27 cellular contexts compared by ENCODE assay signal in genomic region chr3:149490260-149490971, GRCh38. TPM values are rescaled to one million over a fixed set of nuclear protein-coding genes. Genes with fewer than 3 reads are reported as not detected.
"Had no signal": no experiment of that assay in that cellular context is flagged by ENCODE, and none has a peak within 500 bp of the region (broad histone marks: within the 10 kb centered on the region; RNA-seq: fewer than 3 reads in every experiment).

No MANE protein-coding gene starts in this region.

- ATAC-seq: activated naive CD4-positive, alpha-beta T cell treated with anti-CD3 and anti-CD28 coated beads, Interleukin-2, amount 50 U/mL, for 72 hours; activated naive CD8-positive, alpha-beta T cell treated with anti-CD3 and anti-CD28 coated beads, Interleukin-2, amount 50 U/mL, for 24 hours; activated T-cell treated with anti-CD3 and anti-CD28 coated beads, Interleukin-2, amount 50 U/mL, for 4 hours; T-helper 17 cell had no signal

- H3K27ac ChIP-seq: PC-9 had no signal

- H3K4me2 ChIP-seq: PC-9 had no signal

- H2AFZ ChIP-seq: PC-9 had no signal

- H3K4me3 ChIP-seq: PC-9 had no signal

- DNase-seq: activated B cell treated with CpG ODN at 0.5 μM for 24 hours; activated CD4-positive, alpha-beta memory T cell treated with anti-CD3 and anti-CD28 coated beads for 36 hours; activated CD4-positive, alpha-beta T cell treated with anti-CD3 and anti-CD28 coated beads for 1 hour; activated CD4-positive, alpha-beta T cell treated with anti-CD3 and anti-CD28 coated beads, Interleukin-2, amount 10 ng/mL, durations not matched to agents 7 days and 5 days; activated CD8-positive, alpha-beta memory T cell treated with anti-CD3 and anti-CD28 coated beads for 24 hours; activated effector memory CD4-positive, alpha-beta T cell treated with anti-CD3 and anti-CD28 coated beads, Interleukin-2, amount 50 U/mL, for 16 hours; activated naive CD4-positive, alpha-beta T cell treated with Interleukin-2 at 50 U/mL for 16 hours; activated naive CD8-positive, alpha-beta T cell treated with anti-CD3 and anti-CD28 coated beads, Interleukin-2, amount 50 U/mL, for 24 hours; activated T-cell treated with anti-CD3 and anti-CD28 coated beads, Interleukin-2, amount 50 U/mL, for 4 hours; amygdala; cerebellar nuclear complex; Kasumi-1; KBM-7; NCI-H1048; NCI-H1417; NCI-H2029 treated with DMSO at 0.1 percent for 48 hours; NCI-H345; NCI-H510A; NCI-H69; PC-9; SIG-M5; T-helper 17 cell; T-helper 9 cell had no signal

RNA-seq across cellular contexts. Expression of gene TM4SF4, which starts 15.9 kb away (rescaled TPM):
- total RNA-seq: activated B cell treated with CpG ODN at 0.5 μM for 24 hours; activated CD4-positive, alpha-beta memory T cell treated with anti-CD3 and anti-CD28 coated beads for 36 hours; activated CD4-positive, alpha-beta T cell treated with anti-CD3 and anti-CD28 coated beads, Interleukin-2, amount 10 ng/mL, durations not matched to agents 7 days and 5 days; activated naive CD4-positive, alpha-beta T cell treated with anti-CD3 and anti-CD28 coated beads, Interleukin-2, amount 50 U/mL, for 72 hours; cardiac septum; M059J; PC-9; RPMI7951; T-helper 17 cell had no signal
